Comparison of ENCODE assay signal across 15 cellular contexts in genomic region chr13:112183544-112184145, GRCh38.
A peak's percentile ranks its signal among the peaks of the same experiment; 100 is the strongest.
DNase-seq lines count a peak whose midpoint lies in the region; ATAC-seq and TF ChIP-seq lines count a peak whose summit lies in the region.
"Had no signal": no experiment of that assay in that cellular context is flagged by ENCODE, and none has a peak within 500 bp of the region (broad histone marks: within the 10 kb centered on the region; RNA-seq: fewer than 3 reads in every experiment).

No MANE protein-coding gene starts in this region.

- H3K27ac Mint-ChIP-seq in natural killer cell: no peak overlapping the region
- H3K27ac Mint-ChIP-seq: CD4-positive, alpha-beta memory T cell had no signal

- H3K27me3 ChIP-seq in BLaER1: no peaks in the 10 kb centered on the region
- no peaks in the 10 kb centered on the region for H3K27me3 ChIP-seq in RWPE2 (ENCODE audit: insufficient read depth, poor library complexity, severe bottlenecking)
- no peaks in the 10 kb centered on the region for H3K27me3 ChIP-seq in lower lobe of right lung (ENCODE audit: low read depth)
- no peaks in the 10 kb centered on the region for H3K27me3 ChIP-seq in neuronal stem cell (ENCODE audit: control insufficient read depth in 3 of 3, insufficient read depth in 3 of 3, low read depth in 1 of 3, low read length in 3 of 3)

- no peak overlapping the region for H3K23ac ChIP-seq in neuronal stem cell (ENCODE audit: low read depth, low read length, poor library complexity)

- H3K4me3 ChIP-seq in BLaER1 (no peak overlapping the region), RWPE2 (ENCODE audit: severe bottlenecking) (no peak overlapping the region), lower lobe of right lung (no peak overlapping the region), neuronal stem cell (ENCODE audit: low read length in 2 of 2) (no peak overlapping the region)
- H3K4me3 ChIP-seq: GM23248 had no signal

- no peak overlapping the region for H4K8ac ChIP-seq in neuronal stem cell (ENCODE audit: low read depth, low read length)

- H3K9me3 Mint-ChIP-seq in natural killer cell: no peaks in the 10 kb centered on the region

- H2BK12ac ChIP-seq in neuronal stem cell (ENCODE audit: low read length): peak overlapping the region; percentile 12

- WGBS in neuronal stem cell (ENCODE audit: extremely low coverage in 2 of 2, insufficient read length in 2 of 2, insufficient replicate concordance in 1 of 2), 2 donors: no CpG with 5 or more reads among the region's 24 CpGs

- no peaks in the 10 kb centered on the region for H3K36me3 Mint-ChIP-seq in natural killer cell
- H3K36me3 Mint-ChIP-seq: CD4-positive, alpha-beta memory T cell had no signal

- H3K4ac ChIP-seq in neuronal stem cell (ENCODE audit: low read length): no peak overlapping the region

- no peaks in the 10 kb centered on the region for H3K36me3 ChIP-seq in BLaER1
- no peaks in the 10 kb centered on the region for H3K36me3 ChIP-seq in RWPE2 (ENCODE audit: low read depth)
- no peaks in the 10 kb centered on the region for H3K36me3 ChIP-seq in lower lobe of right lung
- no peaks in the 10 kb centered on the region for H3K36me3 ChIP-seq in neuronal stem cell (replicated peaks in 1 of 2; ENCODE audit: control insufficient read depth in 2 of 2, insufficient read depth in 2 of 2, low read length in 2 of 2)

- DNase-seq in RWPE2 (ENCODE audit: low spot score) (peak; percentile 22), lower lobe of right lung (no peak), neuronal stem cell (ENCODE audit: low spot score) (no peak), natural killer cell (no peak)
- DNase-seq in stimulated activated CD4-positive, alpha-beta T cell treated with anti-CD3 and anti-CD28 coated beads, Interleukin-15, amount 100 ng/mL, for 24 hours: no peak
- DNase-seq: 8988T; CD4-positive, alpha-beta memory T cell; DMS79; GM23248 had no signal

- peaks cover 0 to 4% of the 10 kb centered on the region in 2 donors for H3K4me1 Mint-ChIP-seq in natural killer cell
- H3K4me1 Mint-ChIP-seq: CD4-positive, alpha-beta memory T cell had no signal

- peaks cover 0 to 6% of the 10 kb centered on the region in 2 donors for H3K27me3 Mint-ChIP-seq in natural killer cell (ENCODE audit: low read depth in 2 of 2)

- no peak overlapping the region for H2BK120ac ChIP-seq in neuronal stem cell (ENCODE audit: low read depth, low read length)

- H3K9me3 ChIP-seq in BLaER1 (peaks cover 4% of the 10 kb centered on the region; the same call in 1 of the 2 replicates), RWPE2 (ENCODE audit: severe bottlenecking) (no peaks in the 10 kb centered on the region), lower lobe of right lung (no peaks in the 10 kb centered on the region), neuronal stem cell (replicated peaks in 1 of 2; ENCODE audit: control insufficient read depth in 2 of 2, insufficient read depth in 1 of 2, low read depth in 1 of 2, low read length in 2 of 2) (peaks cover 0 to 2% of the 10 kb centered on the region in 2 donors)

- peak overlapping the region; percentile 78 for H3K18ac ChIP-seq in neuronal stem cell (ENCODE audit: low read length)

- no peak overlapping the region for H4K91ac ChIP-seq in neuronal stem cell (ENCODE audit: low read depth, low read length, poor library complexity)

- no peak overlapping the region for H2AFZ ChIP-seq in neuronal stem cell (ENCODE audit: low read length)
- H2AFZ ChIP-seq: GM23248 had no signal

- H2AK5ac ChIP-seq in neuronal stem cell (ENCODE audit: low read depth, low read length): peak overlapping the region; percentile 53

- ATAC-seq in RWPE2 (ENCODE audit: low read depth) (no peak), lower lobe of right lung (peak; percentile 7 to 45), GM21723 (IDR thresholded peaks at IDR 0.05; ENCODE audit: unreplicated experiment) (no peak), natural killer cell (no peak), HG02588 (IDR thresholded peaks at IDR 0.05; ENCODE audit: unreplicated experiment) (no peak)
- ATAC-seq: HCT116 had no signal

- no peak overlapping the region for H2BK5ac ChIP-seq in neuronal stem cell (ENCODE audit: low read length)

- H2BK15ac ChIP-seq in neuronal stem cell (ENCODE audit: low read length): peak overlapping the region; percentile 65

- H3K4me1 ChIP-seq in BLaER1: peaks cover 57% of the 10 kb centered on the region
- no peaks in the 10 kb centered on the region for H3K4me1 ChIP-seq in RWPE2 (ENCODE audit: insufficient read depth, poor library complexity, severe bottlenecking)
- H3K4me1 ChIP-seq in lower lobe of right lung: no peaks in the 10 kb centered on the region
- H3K4me1 ChIP-seq in neuronal stem cell (ENCODE audit: control insufficient read depth in 2 of 2, insufficient read depth in 1 of 2, low read depth in 1 of 2, low read length in 2 of 2): peaks cover 3 to 13% of the 10 kb centered on the region in 2 donors

- no peak overlapping the region for H3K14ac ChIP-seq in neuronal stem cell (ENCODE audit: low read length)

- no peaks in the 10 kb centered on the region for H4K20me1 ChIP-seq in BLaER1

- no peak for TF ChIP-seq CTCF in RWPE2 (IDR thresholded peaks at IDR 0.05; ENCODE audit: poor library complexity, severe bottlenecking)
- no peak for TF ChIP-seq CTCF in lower lobe of right lung (IDR thresholded peaks at IDR 0.05)
- no peak for TF ChIP-seq CTCF in natural killer cell (IDR thresholded peaks at IDR 0.05)

- H3K27ac ChIP-seq in BLaER1: no peak overlapping the region
- H3K27ac ChIP-seq in RWPE2 (ENCODE audit: poor library complexity, severe bottlenecking): no peak overlapping the region
- H3K27ac ChIP-seq in lower lobe of right lung: no peak overlapping the region
- H3K27ac ChIP-seq in neuronal stem cell (replicated peaks; ENCODE audit: low read length): no peak overlapping the region
- H3K27ac ChIP-seq: C4-2B, GM23248, HL-60 had no signal

- no peaks in the 10 kb centered on the region for H3K79me1 ChIP-seq in neuronal stem cell (ENCODE audit: low read depth, low read length)

- intact Hi-C loops in lower lobe of right lung (cut with DNase I) (no loop called here), natural killer cell (cut with micrococcal nuclease) (no loop called here)

- H3K4me2 ChIP-seq in BLaER1 (peak overlapping the region; percentile 65), neuronal stem cell (ENCODE audit: insufficient read depth, low read length, poor library complexity, severe bottlenecking) (no peak overlapping the region)

- no peak overlapping the region for H3K9ac ChIP-seq in BLaER1
- H3K9ac ChIP-seq in neuronal stem cell (ENCODE audit: low read depth, low read length, poor library complexity): no peak overlapping the region
- H3K9ac ChIP-seq: GM23248 had no signal

- H3K4me3 Mint-ChIP-seq in natural killer cell: no peak overlapping the region
- H3K4me3 Mint-ChIP-seq: CD4-positive, alpha-beta memory T cell had no signal

Comparison
In these comparisons a context has a peak if more than half of its experiments do, and no peak if none do; other contexts are left out.
1. ATAC-seq: peak in lower lobe of right lung (2 of 2); none in RWPE2 (single experiment), GM21723 (single experiment), natural killer cell (0 of 3) and HG02588 (single experiment).